ENCODE assay signal across 29 cellular contexts in genomic region chr13:21898990-21899389, GRCh38.
"Had no signal": no experiment of that assay in that cellular context is flagged by ENCODE, and none has a peak within 500 bp of the region (broad histone marks: within the 10 kb centered on the region; RNA-seq: fewer than 3 reads in every experiment).

No MANE protein-coding gene starts in this region.

- H3K36me3 ChIP-seq: colonic mucosa, esophagus squamous epithelium, neutrophil, thoracic aorta, upper lobe of left lung had no signal

- H3K9me3 ChIP-seq: body of pancreas, colonic mucosa, esophagus squamous epithelium, neutrophil, thoracic aorta, upper lobe of left lung had no signal

- H3K27ac Mint-ChIP-seq: activated CD4-positive, alpha-beta T cell treated with anti-CD3 and anti-CD28 coated beads for 36 hours; activated CD8-positive, alpha-beta memory T cell treated with anti-CD3 and anti-CD28 coated beads, Interleukin-2, amount 10 ng/mL, durations not matched to agents 7 days and 5 days; activated CD8-positive, alpha-beta T cell treated with anti-CD3 and anti-CD28 coated beads, Interleukin-2, amount 10 ng/mL, durations not matched to agents 7 days and 5 days; activated naive CD8-positive, alpha-beta T cell; activated T-helper 2 cell treated with anti-CD3 and anti-CD28 coated beads, Interferon-gamma antibody, Interleukin-2, Interleukin-4, amounts not matched to agents 10 μg/mL and 5 μg/mL and 100 μg/mL, durations not matched to agents 14 hours and 24 hours and 36 hours; memory B cell; natural killer cell treated with Interleukin-12 subunit alpha and Interleukin-12 subunit beta and Interleukin-15 and Interleukin-18, amount 100 ng/mL, for 72 hours had no signal

- H3K9me3 Mint-ChIP-seq: activated T-helper 2 cell treated with anti-CD3 and anti-CD28 coated beads, Interferon-gamma antibody, Interleukin-2, Interleukin-4, amounts not matched to agents 10 μg/mL and 5 μg/mL and 100 μg/mL, durations not matched to agents 14 hours and 24 hours and 36 hours; memory B cell; natural killer cell treated with Interleukin-12 subunit alpha and Interleukin-12 subunit beta and Interleukin-15 and Interleukin-18, amount 100 ng/mL, for 72 hours had no signal

- H3K4me3 Mint-ChIP-seq: activated CD4-positive, alpha-beta T cell treated with anti-CD3 and anti-CD28 coated beads for 36 hours; activated CD8-positive, alpha-beta memory T cell treated with anti-CD3 and anti-CD28 coated beads, Interleukin-2, amount 10 ng/mL, durations not matched to agents 7 days and 5 days; activated CD8-positive, alpha-beta T cell treated with anti-CD3 and anti-CD28 coated beads, Interleukin-2, amount 10 ng/mL, durations not matched to agents 7 days and 5 days; activated naive CD8-positive, alpha-beta T cell; memory B cell; natural killer cell treated with Interleukin-12 subunit alpha and Interleukin-12 subunit beta and Interleukin-15 and Interleukin-18, amount 100 ng/mL, for 72 hours had no signal

- H3K4me1 ChIP-seq: body of pancreas had no signal

- H3K27me3 Mint-ChIP-seq: activated CD4-positive, alpha-beta T cell treated with anti-CD3 and anti-CD28 coated beads for 36 hours; activated CD8-positive, alpha-beta memory T cell treated with anti-CD3 and anti-CD28 coated beads, Interleukin-2, amount 10 ng/mL, durations not matched to agents 7 days and 5 days; memory B cell had no signal

- H3K27me3 ChIP-seq: body of pancreas, colonic mucosa, neutrophil, upper lobe of left lung had no signal

- FAIRE-seq: endometrium, islet of Langerhans had no signal

- H3K27ac ChIP-seq: body of pancreas, colonic mucosa, epithelial cell of prostate, esophagus squamous epithelium, neutrophil, skin epidermis, thoracic aorta, upper lobe of left lung had no signal

- H3K4me1 Mint-ChIP-seq: activated CD4-positive, alpha-beta T cell treated with anti-CD3 and anti-CD28 coated beads for 36 hours; activated CD8-positive, alpha-beta memory T cell treated with anti-CD3 and anti-CD28 coated beads, Interleukin-2, amount 10 ng/mL, durations not matched to agents 7 days and 5 days had no signal

- ATAC-seq: activated CD4-positive, alpha-beta T cell treated with anti-CD3 and anti-CD28 coated beads for 36 hours; activated CD8-positive, alpha-beta memory T cell treated with anti-CD3 and anti-CD28 coated beads, Interleukin-2, amount 10 ng/mL, durations not matched to agents 7 days and 5 days; activated CD8-positive, alpha-beta T cell treated with anti-CD3 and anti-CD28 coated beads, Interleukin-2, amount 10 ng/mL, durations not matched to agents 7 days and 5 days; body of pancreas; left ventricle myocardium superior; natural killer cell treated with Interleukin-12 subunit alpha and Interleukin-12 subunit beta and Interleukin-15 and Interleukin-18, amount 100 ng/mL, for 72 hours; sciatic nerve had no signal

- H3K4me3 ChIP-seq: body of pancreas, colonic mucosa, esophagus squamous epithelium, skin epidermis, thoracic aorta, upper lobe of left lung had no signal

- DNase-seq: activated CD4-positive, alpha-beta T cell treated with anti-CD3 and anti-CD28 coated beads for 36 hours; activated CD4-positive, CD25-positive, alpha-beta regulatory T cell; activated CD8-positive, alpha-beta memory T cell treated with anti-CD3 and anti-CD28 coated beads, Interleukin-2, amount 10 ng/mL, durations not matched to agents 7 days and 5 days; activated CD8-positive, alpha-beta T cell treated with anti-CD3 and anti-CD28 coated beads, Interleukin-2, amount 10 ng/mL, durations not matched to agents 7 days and 5 days; activated naive CD4-positive, alpha-beta T cell treated with Interleukin-2 at 50 U/mL for 16 hours; activated T-cell treated with anti-CD3 and anti-CD28 coated beads, Interleukin-2, amount 50 U/mL, for 48 hours; aorta; body of pancreas; cerebellar nuclear complex; colonic mucosa; effector CD8-positive, alpha-beta T cell; esophagus squamous epithelium; foreskin melanocyte; left ventricle myocardium superior; stimulated activated CD4-positive, alpha-beta T cell treated with anti-CD3 and anti-CD28 coated beads, Interleukin-1b, Interleukin-23, amount 100 ng/mL, for 48 hours; stimulated activated CD4-positive, alpha-beta T cell treated with anti-CD3 and anti-CD28 coated beads, Interleukin-4, amount 100 ng/mL, for 4 hours; stimulated activated naive CD4-positive, alpha-beta T cell; upper lobe of left lung had no signal

- H3K36me3 Mint-ChIP-seq: activated CD8-positive, alpha-beta memory T cell treated with anti-CD3 and anti-CD28 coated beads, Interleukin-2, amount 10 ng/mL, durations not matched to agents 7 days and 5 days; activated naive CD8-positive, alpha-beta T cell; memory B cell; natural killer cell treated with Interleukin-12 subunit alpha and Interleukin-12 subunit beta and Interleukin-15 and Interleukin-18, amount 100 ng/mL, for 72 hours had no signal
